Comparison of ENCODE assay signal across 12 cellular contexts in the genomic region with DNA sequence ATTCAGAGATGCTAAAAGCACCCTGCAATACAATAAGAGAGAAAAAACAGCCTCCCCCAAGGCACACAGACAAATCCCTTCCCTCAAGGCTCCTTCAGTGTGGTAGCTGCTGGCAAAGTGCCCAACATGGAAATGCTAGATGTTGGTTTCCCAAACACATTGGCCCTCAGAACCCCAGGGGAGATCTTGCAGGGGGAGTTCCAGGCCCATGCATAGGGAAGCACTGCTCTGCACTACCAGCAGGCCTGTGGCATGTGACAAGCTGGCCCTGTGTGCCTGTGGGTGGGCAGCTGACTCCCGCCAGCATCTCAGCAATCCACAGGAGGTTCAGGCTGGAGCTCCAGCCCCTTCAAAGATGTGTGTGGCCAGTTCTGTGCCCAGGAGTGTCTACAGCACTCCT. TPM values are rescaled to one million over a fixed set of nuclear protein-coding genes. Genes with fewer than 3 reads are reported as not detected.
A peak's percentile ranks its signal among the peaks of the same experiment; 100 is the strongest.
DNase-seq lines count a peak whose midpoint lies in the region; ATAC-seq, FAIRE-seq and TF ChIP-seq lines count a peak whose summit lies in the region.
"Had no signal": no experiment of that assay in that cellular context is flagged by ENCODE, and none has a peak within 500 bp of the region (broad histone marks: within the 10 kb centered on the region; RNA-seq: fewer than 3 reads in every experiment).

No MANE protein-coding gene starts in this region.

- H3K36me3 Mint-ChIP-seq in stimulated activated effector memory CD8-positive, alpha-beta T cell treated with anti-CD3 and anti-CD28 coated beads, Interleukin-12 subunit alpha, Interleukin-12 subunit beta, amount 100 ng/mL, for 72 hours: peaks cover 12% of the 10 kb centered on the region

- POLR2A ChIA-PET in K562 (lab: Yijun Ruan, JAX): interaction anchor here (0.7 to 0.9 kb wide), 2 partner anchors 55 to 95 kb away, joined by 3 read pairs; no protein-coding TSS in a partner anchor

- H3K9me1 ChIP-seq in K562 (ENCODE audit: control insufficient read depth, insufficient read depth, low read length): no peaks in the 10 kb centered on the region

- H3K4me3 ChIP-seq in K562: no peak overlapping the region
- H3K4me3 ChIP-seq: cardiac muscle cell, gastroesophageal sphincter had no signal

- peak; percentile 54 for DNase-seq in activated CD8-positive, alpha-beta memory T cell treated with anti-CD3 and anti-CD28 coated beads, Interleukin-2, amount 50 U/mL, for 48 hours
- no peak for DNase-seq in activated CD8-positive, alpha-beta memory T cell treated with anti-CD3 and anti-CD28 coated beads, Interleukin-2, amount 50 U/mL, for 4 hours
- DNase-seq in K562 (ENCODE audit: extremely low read depth in 1 of 4, low spot score in 3 of 4) (no peak), SW480 (ENCODE audit: low spot score) (no peak), NCI-H1105 (lab: John Stamatoyannopoulos, UW) (no peak)
- peak in 1 of 2 donors; percentile 59 for DNase-seq in stimulated activated effector memory CD8-positive, alpha-beta T cell treated with anti-CD3 and anti-CD28 coated beads, Interleukin-12 subunit alpha, Interleukin-12 subunit beta, amount 100 ng/mL, for 72 hours (ENCODE audit: low spot score in 2 of 2)
- DNase-seq in stimulated activated CD4-positive, alpha-beta T cell treated with anti-CD3 and anti-CD28 coated beads, Interleukin-12 subunit alpha, Interleukin-12 subunit beta, amount 100 ng/mL, for 4 hours: no peak
- DNase-seq: GOT3, NCI-H187 had no signal

- ATAC-seq in HG03442 (IDR thresholded peaks at IDR 0.05; ENCODE audit: unreplicated experiment) (peak; percentile 16), K562 (no peak)
- ATAC-seq in stimulated activated effector memory CD8-positive, alpha-beta T cell treated with anti-CD3 and anti-CD28 coated beads, Interleukin-12 subunit alpha, Interleukin-12 subunit beta, amount 100 ng/mL, for 72 hours: no peak
- ATAC-seq: gastroesophageal sphincter had no signal

- 0 out of 2 replicates have a peak, but pooled peaks cover 7% of the 10 kb centered on the region for H4K20me1 ChIP-seq in K562 (replicated peaks; ENCODE audit: control insufficient read depth, insufficient read depth, low read length)

- no peaks in the 10 kb centered on the region for H3K9me3 ChIP-seq in K562 (replicated peaks; ENCODE audit: control insufficient read depth, insufficient read depth, low read depth, low read length)
- H3K9me3 ChIP-seq: gastroesophageal sphincter had no signal

- H3K4me2 ChIP-seq in K562 (ENCODE audit: insufficient read depth, low read length): no peak overlapping the region

- no peaks in the 10 kb centered on the region for H3K36me3 ChIP-seq in K562 (ENCODE audit: control insufficient read depth, insufficient read depth, low read length)
- H3K36me3 ChIP-seq: cardiac muscle cell, gastroesophageal sphincter had no signal

- no peak for FAIRE-seq in K562 (lab: Jason Lieb, UNC)

- peaks cover 19 to 84% of the 10 kb centered on the region in 2 experiments for H3K27me3 ChIP-seq in K562 (ENCODE audit: control insufficient read depth in 2 of 2, insufficient read depth in 2 of 2, low read length in 2 of 2)
- H3K27me3 ChIP-seq: cardiac muscle cell, gastroesophageal sphincter had no signal

- peak overlapping the region; percentile 60 for H3K4me3 Mint-ChIP-seq in stimulated activated effector memory CD8-positive, alpha-beta T cell treated with anti-CD3 and anti-CD28 coated beads, Interleukin-12 subunit alpha, Interleukin-12 subunit beta, amount 100 ng/mL, for 72 hours

- WGBS in K562 (ENCODE audit: insufficient coverage, low coverage, missing lambda C conversion rate): 8% methylated on average over 1 of the region's 1 CpG

- TF ChIP-seq POLR2A in K562 (conservative IDR thresholded peaks at IDR 0.05): no peak

- H3K9ac ChIP-seq in K562 (ENCODE audit: insufficient read depth in 1 of 2, low read depth in 2 of 2, low read length in 2 of 2): no peak overlapping the region

- CTCF ChIA-PET in K562 (lab: Yijun Ruan, JAX; ENCODE audit: low intra/inter-chr PET ratio): no interaction called here

- TF ChIP-seq RAD21 in K562 (CRISPR knock-in tag; conservative IDR thresholded peaks at IDR 0.05 in 1 of 2, IDR thresholded peaks at IDR 0.05 in 1 of 2): no peak

- no peak for TF ChIP-seq EP300 in K562 (IDR thresholded peaks at IDR 0.05; ENCODE audit: low read length)

- no peaks in the 10 kb centered on the region for H3K79me2 ChIP-seq in K562 (ENCODE audit: control insufficient read depth, insufficient read depth, low read length)

- H3K27ac Mint-ChIP-seq in stimulated activated effector memory CD8-positive, alpha-beta T cell treated with anti-CD3 and anti-CD28 coated beads, Interleukin-12 subunit alpha, Interleukin-12 subunit beta, amount 100 ng/mL, for 72 hours: peak overlapping the region; percentile 89

- H3K27ac ChIP-seq in K562 (ENCODE audit: extremely low read depth, low read depth, low read length): no peak overlapping the region
- H3K27ac ChIP-seq: cardiac muscle cell, gastroesophageal sphincter had no signal

- no TSS peak for BruUV-seq in K562 (replicated peaks; lab: Mats Ljungman, UMichigan)

- H3K9me3 Mint-ChIP-seq in stimulated activated effector memory CD8-positive, alpha-beta T cell treated with anti-CD3 and anti-CD28 coated beads, Interleukin-12 subunit alpha, Interleukin-12 subunit beta, amount 100 ng/mL, for 72 hours: no peaks in the 10 kb centered on the region

- peaks cover 36% of the 10 kb centered on the region for H3K4me1 Mint-ChIP-seq in stimulated activated effector memory CD8-positive, alpha-beta T cell treated with anti-CD3 and anti-CD28 coated beads, Interleukin-12 subunit alpha, Interleukin-12 subunit beta, amount 100 ng/mL, for 72 hours

- peaks cover 0 to 14% of the 10 kb centered on the region in 2 experiments; a peak in 1 of 5 replicates for H3K4me1 ChIP-seq in K562 (replicated peaks in 1 of 2; ENCODE audit: control insufficient read depth in 2 of 2, insufficient read depth in 2 of 2, low read length in 2 of 2)

- H2AFZ ChIP-seq in K562 (ENCODE audit: low read depth, low read length): no peak overlapping the region

- intact Hi-C loops in K562 (cut with micrococcal nuclease): no loop called here

- in situ Hi-C loops in K562 (cut with MboI): no loop called here

- TF ChIP-seq CTCF in K562 (IDR thresholded peaks at IDR 0.05 in 2 of 3, conservative IDR thresholded peaks at IDR 0.05 in 1 of 3; ENCODE audit: insufficient read depth in 2 of 3, low read depth in 1 of 3, low read length in 3 of 3): no peak

TF ChIP-seq in K562, 482 proteins besides CTCF, POLR2A, EP300 and RAD21:
- peak; percentile 52 for TF ChIP-seq NFIC (IDR thresholded peaks at IDR 0.05)
- TF ChIP-seq NR4A1 (CRISPR knock-in tag; IDR thresholded peaks at IDR 0.05): no peak
- TF ChIP-seq NR4A1 (tag; IDR thresholded peaks at IDR 0.05): no peak

RNA-seq across cellular contexts. Expression of gene CSGALNACT2, which starts 16.8 kb away (rescaled TPM):
- 3.4 and 12.8 TPM in 2 replicates for total RNA-seq in K562 (2011; cell fraction: chromatin; rRNA removed; ENCODE audit: low replicate concordance)
- 2.3 and 3.8 TPM in 2 replicates for total RNA-seq in K562 (2011; cell fraction: nucleolus; rRNA removed)
- 5.7 and 8.4 TPM in 2 replicates for total RNA-seq in K562 (2011; cell fraction: nucleoplasm; rRNA removed)
- total RNA-seq in K562 (2014; rRNA removed) (2.9 and 3.3 TPM in 2 replicates), K562 (2014; rRNA removed; fragmentation: Illumina TruSeq; extraction: Trizol) (3.5 and 4.3 TPM in 2 replicates), K562 (2015; rRNA removed; fragmentation: Illumina TruSeq; extraction: Trizol) (2.6 and 3.3 TPM in 2 replicates), K562 (2021) (4.3 and 4.4 TPM in 2 replicates)
- polyA plus RNA-seq in K562 (2011; rRNA removed) (4.1 and 7.3 TPM in 2 replicates), K562 (2014; fragmentation: Illumina TruSeq; extraction: Trizol) (6.8 and 7.1 TPM in 2 replicates), K562 (2014; fragmentation: Nextera tagmentation; extraction: Ambion mirVana) (1 to 10 TPM; 1.4 to 1.9 TPM), K562 (2014; rRNA removed) (5.1 and 5.5 TPM in 2 replicates)
- 1.3 and 2.3 TPM in 2 replicates for polyA plus RNA-seq in K562 (2011; cell fraction: cytosol; rRNA removed)
- polyA plus RNA-seq in K562 (2011; cell fraction: nucleus; rRNA removed): 5.2 and 6.5 TPM in 2 replicates
- 3.9 and 6.2 TPM in 2 replicates for polyA plus RNA-seq in K562 (2012)
- 5.2 and 7.4 TPM in 2 replicates for polyA minus RNA-seq in K562 (2011; rRNA and poly(A)+ RNA removed)
- polyA minus RNA-seq in K562 (2011; cell fraction: cytosol; rRNA and poly(A)+ RNA removed): 1.1 and 2.1 TPM in 2 replicates
- polyA minus RNA-seq in K562 (2011; cell fraction: nucleus; rRNA and poly(A)+ RNA removed): 2.3 and 2.8 TPM in 2 replicates

RNA-seq across cellular contexts. Expression of gene RET, which starts 44.6 kb away (rescaled TPM):
- total RNA-seq in K562 (2011; cell fraction: chromatin; rRNA removed; ENCODE audit: low replicate concordance): not detected in 2 replicates
- not detected in 2 replicates for total RNA-seq in K562 (2011; cell fraction: nucleolus; rRNA removed)
- total RNA-seq in K562 (2011; cell fraction: nucleoplasm; rRNA removed): not detected in 2 replicates
- total RNA-seq in K562 (2014; rRNA removed) (0.05 TPM in 1 of 2 replicates, not detected in the other), K562 (2014; rRNA removed; fragmentation: Illumina TruSeq; extraction: Trizol) (not detected in 2 replicates), K562 (2015; rRNA removed; fragmentation: Illumina TruSeq; extraction: Trizol) (not detected in 2 replicates), K562 (2021) (0.04 TPM in 1 of 2 replicates, not detected in the other)
- polyA plus RNA-seq in K562 (2011; rRNA removed) (not detected in 2 replicates), K562 (2014; fragmentation: Illumina TruSeq; extraction: Trizol) (not detected in 2 replicates), K562 (2014; fragmentation: Nextera tagmentation; extraction: Ambion mirVana) (not detected), K562 (2014; rRNA removed) (not detected in 2 replicates)
- not detected in 2 replicates for polyA plus RNA-seq in K562 (2011; cell fraction: cytosol; rRNA removed)
- not detected in 2 replicates for polyA plus RNA-seq in K562 (2011; cell fraction: nucleus; rRNA removed)
- not detected in 2 replicates for polyA plus RNA-seq in K562 (2012)
- not detected in 2 replicates for polyA minus RNA-seq in K562 (2011; rRNA and poly(A)+ RNA removed)
- not detected in 2 replicates for polyA minus RNA-seq in K562 (2011; cell fraction: cytosol; rRNA and poly(A)+ RNA removed)
- not detected in 2 replicates for polyA minus RNA-seq in K562 (2011; cell fraction: nucleus; rRNA and poly(A)+ RNA removed)
- polyA plus RNA-seq: cardiac muscle cell had no signal
